Comparison of ENCODE assay signal across 10 cellular contexts in the genomic region with DNA sequence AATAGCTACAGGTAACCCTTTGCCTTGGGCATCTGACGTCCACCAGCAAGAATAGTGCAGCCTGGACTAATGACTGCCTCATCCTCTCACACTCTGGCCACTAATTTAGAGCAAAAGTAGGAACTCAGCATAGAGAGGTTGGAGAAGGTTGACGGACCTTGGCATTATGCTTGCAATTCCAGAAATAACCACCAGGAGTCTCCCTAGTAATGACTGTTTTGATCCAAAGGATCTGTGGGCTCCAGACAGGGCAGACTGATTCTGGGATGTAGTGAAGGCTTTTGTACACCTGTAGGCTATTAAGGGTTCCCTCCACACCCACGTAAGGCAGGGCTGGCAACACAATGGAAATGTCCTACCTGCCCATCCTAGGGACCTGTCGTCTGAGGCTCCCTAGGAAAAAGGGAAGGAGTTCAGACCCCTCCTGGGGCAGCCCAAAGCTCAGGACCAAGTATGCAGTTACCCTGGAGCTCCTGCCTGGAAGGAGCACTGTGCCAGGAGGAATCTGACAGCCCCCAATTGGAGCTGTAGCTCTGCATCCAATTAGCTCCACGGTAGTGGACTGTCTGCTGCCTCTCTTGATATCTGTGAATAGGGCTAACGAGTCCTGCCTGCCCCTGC.
DNase-seq lines count a peak whose midpoint lies in the region; ATAC-seq and TF ChIP-seq lines count a peak whose summit lies in the region.
"Had no signal": no experiment of that assay in that cellular context is flagged by ENCODE, and none has a peak within 500 bp of the region (broad histone marks: within the 10 kb centered on the region; RNA-seq: fewer than 3 reads in every experiment).

No MANE protein-coding gene starts in this region.

- POLR2A ChIA-PET in SK-N-SH (lab: Yijun Ruan, JAX): no interaction called here

- TF ChIP-seq POLR2A in Peyer's patch (IDR thresholded peaks at IDR 0.05): no peak
- no peak for TF ChIP-seq POLR2A in stomach (IDR thresholded peaks at IDR 0.05)

- H3K79me2 ChIP-seq in SK-N-SH (ENCODE audit: insufficient read depth): no peaks in the 10 kb centered on the region

- CTCF ChIA-PET in SK-N-SH (lab: Yijun Ruan, JAX): interaction anchor here (0.7 to 1.8 kb wide), 4 partner anchors 16 to 247 kb away, joined by 3 to 6 read pairs (median 5); no protein-coding TSS in a partner anchor

- TF ChIP-seq EP300 in SK-N-SH (IDR thresholded peaks at IDR 0.05; ENCODE audit: borderline replicate concordance in 1 of 2, low read depth in 1 of 2, low read length in 1 of 2) (no peak), stomach (IDR thresholded peaks at IDR 0.05) (no peak)

- peak; percentile 61 for TF ChIP-seq CTCF in SK-N-SH (IDR thresholded peaks at IDR 0.05)
- TF ChIP-seq CTCF in Peyer's patch (IDR thresholded peaks at IDR 0.05): peak in 4 of 6 experiments; percentile 36 to 66 (median 60)
- peak; percentile 40 for TF ChIP-seq CTCF in fibroblast of pulmonary artery (IDR thresholded peaks at IDR 0.05; ENCODE audit: low read length, missing control alignments)
- TF ChIP-seq CTCF in stomach (IDR thresholded peaks at IDR 0.05): peak in 5 of 7 experiments; percentile 42 to 64 (median 51)

- no peak overlapping the region for H3K4me2 ChIP-seq in SK-N-SH
- H3K4me2 ChIP-seq: BLaER1 treated with 17β-estradiol and CSF1 and Interleukin-3, amounts not matched to agents 10 nM and 100 nM had no signal

- WGBS in SK-N-SH (ENCODE audit: low lambda C conversion rate): 83% methylated on average over 4 of the region's 6 CpGs
- 85 to 94% (median 92%) methylated on average over 6 of the region's 6 CpGs for WGBS in stomach, 5 donors

- no peaks in the 10 kb centered on the region for H3K27me3 ChIP-seq in SK-N-SH (ENCODE audit: insufficient read depth)
- H3K27me3 ChIP-seq in Peyer's patch: no peaks in the 10 kb centered on the region
- no peaks in the 10 kb centered on the region for H3K27me3 ChIP-seq in stomach
- H3K27me3 ChIP-seq: BLaER1 treated with 17β-estradiol and CSF1 and Interleukin-3, amounts not matched to agents 10 nM and 100 nM had no signal

- H3K9ac ChIP-seq in SK-N-SH: no peak overlapping the region
- H3K9ac ChIP-seq: BLaER1 treated with 17β-estradiol and CSF1 and Interleukin-3, amounts not matched to agents 10 nM and 100 nM had no signal

- ATAC-seq in SK-N-SH treated with all-trans-retinoic acid at 6 μM for 48 hours: no peak
- ATAC-seq in HG02840 (IDR thresholded peaks at IDR 0.05; ENCODE audit: low FRiP score, unreplicated experiment): no peak

- H3F3A ChIP-seq in SK-N-SH (replicated peaks; ENCODE audit: insufficient read depth): no peaks in the 10 kb centered on the region

- intact Hi-C loops in stomach (cut with DNase I; ENCODE audit: low total_unique reads): no loop called here

- DNase-seq in SK-N-SH (peak; percentile 48), Peyer's patch (no peak), fibroblast of pulmonary artery (ENCODE audit: low read depth) (no peak), stomach (no peak), SW480 (ENCODE audit: low spot score) (no peak), T-helper 2 cell (no peak)
- DNase-seq: stimulated activated CD4-positive, alpha-beta T cell treated with anti-CD3 and anti-CD28 coated beads, Interleukin-4, amount 100 ng/mL, for 24 hours had no signal

- H3K27ac ChIP-seq in SK-N-SH (ENCODE audit: low read depth in 2 of 2, low read length in 1 of 2) (no peak overlapping the region), Peyer's patch (no peak overlapping the region), stomach (no peak overlapping the region)
- H3K27ac ChIP-seq: BLaER1 treated with 17β-estradiol and CSF1 and Interleukin-3, amounts not matched to agents 10 nM and 100 nM had no signal

- H3K4me3 ChIP-seq in SK-N-SH (ENCODE audit: low read depth in 2 of 2, low read length in 1 of 2) (no peak overlapping the region), Peyer's patch (no peak overlapping the region), fibroblast of pulmonary artery (replicated peaks; ENCODE audit: low read depth, low read length) (no peak overlapping the region), stomach (no peak overlapping the region)
- H3K4me3 ChIP-seq: BLaER1 treated with 17β-estradiol and CSF1 and Interleukin-3, amounts not matched to agents 10 nM and 100 nM had no signal

- peak; percentile 28; the same call in 1 of the 2 replicates for TF ChIP-seq RAD21 in SK-N-SH (IDR thresholded peaks at IDR 0.05; ENCODE audit: low read length)

- peaks cover 20 to 68% of the 10 kb centered on the region in 2 experiments for H3K36me3 ChIP-seq in SK-N-SH (replicated peaks in 1 of 2; ENCODE audit: control insufficient read depth in 1 of 2, insufficient read depth in 2 of 2, low read length in 1 of 2)
- no peaks in the 10 kb centered on the region for H3K36me3 ChIP-seq in Peyer's patch
- H3K36me3 ChIP-seq in stomach: peaks cover 0 to 50% (median 39%) of the 10 kb centered on the region in 4 donors

- no peaks in the 10 kb centered on the region for H3K9me3 ChIP-seq in SK-N-SH
- no peaks in the 10 kb centered on the region for H3K9me3 ChIP-seq in Peyer's patch
- peaks cover 0 to 9% (median 3%) of the 10 kb centered on the region in 4 donors for H3K9me3 ChIP-seq in stomach

- H3K4me1 ChIP-seq in SK-N-SH (ENCODE audit: control insufficient read depth in 1 of 2, insufficient read depth in 2 of 2, low read depth in 1 of 2, low read length in 1 of 2) (no peaks in the 10 kb centered on the region), Peyer's patch (no peaks in the 10 kb centered on the region), stomach (no peaks in the 10 kb centered on the region)

- H2AFZ ChIP-seq in SK-N-SH (ENCODE audit: low read depth): no peak overlapping the region

- H3K9me2 ChIP-seq in SK-N-SH: no peaks in the 10 kb centered on the region

- H4K20me1 ChIP-seq in SK-N-SH (ENCODE audit: insufficient read depth): no peaks in the 10 kb centered on the region
- H4K20me1 ChIP-seq: BLaER1 treated with 17β-estradiol and CSF1 and Interleukin-3, amounts not matched to agents 10 nM and 100 nM had no signal

TF ChIP-seq in SK-N-SH, 30 proteins besides CTCF, POLR2A, EP300 and RAD21 (continues in another document):
- no peak for TF ChIP-seq SMC3 (IDR thresholded peaks at IDR 0.05; ENCODE audit: low read depth, low read length)
- TF ChIP-seq, protein P1, sequence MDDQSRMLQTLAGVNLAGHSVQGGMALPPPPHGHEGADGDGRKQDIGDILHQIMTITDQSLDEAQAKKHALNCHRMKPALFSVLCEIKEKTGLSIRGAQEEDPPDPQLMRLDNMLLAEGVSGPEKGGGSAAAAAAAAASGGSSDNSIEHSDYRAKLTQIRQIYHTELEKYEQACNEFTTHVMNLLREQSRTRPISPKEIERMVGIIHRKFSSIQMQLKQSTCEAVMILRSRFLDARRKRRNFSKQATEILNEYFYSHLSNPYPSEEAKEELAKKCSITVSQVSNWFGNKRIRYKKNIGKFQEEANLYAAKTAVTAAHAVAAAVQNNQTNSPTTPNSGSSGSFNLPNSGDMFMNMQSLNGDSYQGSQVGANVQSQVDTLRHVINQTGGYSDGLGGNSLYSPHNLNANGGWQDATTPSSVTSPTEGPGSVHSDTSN (IDR thresholded peaks at IDR 0.05): no peak
- TF ChIP-seq POLR2AphosphoS5 (IDR thresholded peaks at IDR 0.05; ENCODE audit: low read depth, low read length): no peak
- TF ChIP-seq YY1 (IDR thresholded peaks at IDR 0.05; ENCODE audit: low read depth): no peak
- no peak for TF ChIP-seq NRF1 (IDR thresholded peaks at IDR 0.05; ENCODE audit: low read depth, low read length)
- no peak for TF ChIP-seq MXI1 (IDR thresholded peaks at IDR 0.05; ENCODE audit: low read depth, low read length)
- TF ChIP-seq, protein P2, sequence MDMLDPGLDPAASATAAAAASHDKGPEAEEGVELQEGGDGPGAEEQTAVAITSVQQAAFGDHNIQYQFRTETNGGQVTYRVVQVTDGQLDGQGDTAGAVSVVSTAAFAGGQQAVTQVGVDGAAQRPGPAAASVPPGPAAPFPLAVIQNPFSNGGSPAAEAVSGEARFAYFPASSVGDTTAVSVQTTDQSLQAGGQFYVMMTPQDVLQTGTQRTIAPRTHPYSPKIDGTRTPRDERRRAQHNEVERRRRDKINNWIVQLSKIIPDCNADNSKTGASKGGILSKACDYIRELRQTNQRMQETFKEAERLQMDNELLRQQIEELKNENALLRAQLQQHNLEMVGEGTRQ (IDR thresholded peaks at IDR 0.05; ENCODE audit: borderline replicate concordance, low read depth, low read length): no peak
- TF ChIP-seq FOSL2 (IDR thresholded peaks at IDR 0.05; ENCODE audit: borderline replicate concordance, low read depth): no peak
- no peak for TF ChIP-seq RCOR1 (IDR thresholded peaks at IDR 0.05; ENCODE audit: low read length)

TF ChIP-seq in SK-N-SH treated with all-trans-retinoic acid at 6 μM for 48 hours, 23 proteins besides CTCF, POLR2A, EP300 and RAD21:
- no peak for TF ChIP-seq GLIS3 (CRISPR knock-in tag; IDR thresholded peaks at IDR 0.05)
- TF ChIP-seq ARNTL (CRISPR knock-in tag; IDR thresholded peaks at IDR 0.05; ENCODE audit: borderline replicate concordance, low read depth): no peak
- TF ChIP-seq OSR1 (CRISPR knock-in tag; IDR thresholded peaks at IDR 0.05): no peak
- no peak for TF ChIP-seq SNAI2 (CRISPR knock-in tag; IDR thresholded peaks at IDR 0.05)
- no peak for TF ChIP-seq PPARA (CRISPR knock-in tag; IDR thresholded peaks at IDR 0.05; ENCODE audit: borderline replicate concordance)
- TF ChIP-seq TCF4 (CRISPR knock-in tag; IDR thresholded peaks at IDR 0.05; ENCODE audit: borderline replicate concordance): no peak
- TF ChIP-seq, protein P3, sequence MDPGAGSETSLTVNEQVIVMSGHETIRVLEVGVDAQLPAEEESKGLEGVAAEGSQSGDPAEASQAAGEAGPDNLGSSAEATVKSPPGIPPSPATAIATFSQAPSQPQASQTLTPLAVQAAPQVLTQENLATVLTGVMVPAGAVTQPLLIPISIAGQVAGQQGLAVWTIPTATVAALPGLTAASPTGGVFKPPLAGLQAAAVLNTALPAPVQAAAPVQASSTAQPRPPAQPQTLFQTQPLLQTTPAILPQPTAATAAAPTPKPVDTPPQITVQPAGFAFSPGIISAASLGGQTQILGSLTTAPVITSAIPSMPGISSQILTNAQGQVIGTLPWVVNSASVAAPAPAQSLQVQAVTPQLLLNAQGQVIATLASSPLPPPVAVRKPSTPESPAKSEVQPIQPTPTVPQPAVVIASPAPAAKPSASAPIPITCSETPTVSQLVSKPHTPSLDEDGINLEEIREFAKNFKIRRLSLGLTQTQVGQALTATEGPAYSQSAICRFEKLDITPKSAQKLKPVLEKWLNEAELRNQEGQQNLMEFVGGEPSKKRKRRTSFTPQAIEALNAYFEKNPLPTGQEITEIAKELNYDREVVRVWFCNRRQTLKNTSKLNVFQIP (CRISPR knock-in tag; IDR thresholded peaks at IDR 0.05; ENCODE audit: borderline replicate concordance, low read depth): no peak
- no peak for TF ChIP-seq CSDC2 (CRISPR knock-in tag; IDR thresholded peaks at IDR 0.05)
- TF ChIP-seq RARB (CRISPR knock-in tag; IDR thresholded peaks at IDR 0.05): no peak
- TF ChIP-seq ZFP30 (CRISPR knock-in tag; IDR thresholded peaks at IDR 0.05): no peak
- TF ChIP-seq ZNF565 (CRISPR knock-in tag; conservative IDR thresholded peaks at IDR 0.05; ENCODE audit: low read depth): no peak
